ENCODE assay signal across 17 cellular contexts in the genomic region with DNA sequence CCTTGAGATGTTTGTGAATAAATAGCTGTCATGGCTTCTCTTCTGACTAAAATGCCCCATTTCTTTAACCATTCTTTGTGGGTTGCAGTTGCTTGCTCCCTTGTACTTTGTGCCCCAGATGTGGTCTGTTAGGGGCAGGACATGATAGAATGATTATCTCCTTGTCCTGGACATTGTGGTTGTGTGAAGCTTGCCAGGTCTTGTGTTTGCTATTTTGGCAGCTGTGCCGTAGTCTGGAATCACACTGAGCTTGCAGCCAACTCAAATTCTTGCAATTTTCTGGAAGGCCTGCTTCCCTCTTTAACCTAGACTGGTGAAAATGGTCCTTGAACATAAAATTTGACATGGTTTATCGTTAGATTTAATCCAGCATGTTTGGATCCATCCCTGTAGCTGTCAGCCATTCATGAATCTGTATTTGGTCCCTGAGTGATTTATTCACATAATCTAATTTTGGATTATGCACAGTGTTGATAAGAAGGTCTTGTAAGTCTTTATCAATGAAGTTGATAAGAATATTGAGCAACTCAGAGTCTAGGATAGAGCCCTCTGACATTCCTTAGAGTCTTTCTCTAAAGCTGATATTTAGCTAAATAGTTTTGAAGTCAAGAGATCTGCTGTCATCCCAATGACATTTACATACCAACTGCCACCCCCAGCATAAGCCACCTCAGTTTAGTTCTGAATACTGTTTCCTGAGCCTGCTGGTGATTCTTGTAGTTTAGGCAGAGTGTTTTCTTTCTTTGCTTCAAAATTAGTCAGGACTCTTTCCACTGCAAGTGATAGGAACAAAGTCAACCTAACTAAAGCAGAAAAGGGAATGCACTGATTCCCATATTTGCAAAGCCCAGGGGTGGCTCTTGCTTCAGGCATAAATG. TPM values are rescaled to one million over a fixed set of nuclear protein-coding genes. Genes with fewer than 3 reads are reported as not detected.
DNase-seq lines count a peak whose midpoint lies in the region; ATAC-seq and TF ChIP-seq lines count a peak whose summit lies in the region.
"Had no signal": no experiment of that assay in that cellular context is flagged by ENCODE, and none has a peak within 500 bp of the region (broad histone marks: within the 10 kb centered on the region; RNA-seq: fewer than 3 reads in every experiment).

No MANE protein-coding gene starts in this region.

- H3K36me3 Mint-ChIP-seq in activated naive CD4-positive, alpha-beta T cell treated with anti-CD3 and anti-CD28 coated beads, Interleukin-2, amount 50 U/mL, for 72 hours, result no peaks in the 10 kb centered on the region
- H3K36me3 Mint-ChIP-seq: naive thymus-derived CD8-positive, alpha-beta T cell; T-cell had no signal

- H3K4me2 ChIP-seq in hepatocyte, result peak overlapping the region; percentile 8

- H3K27ac ChIP-seq in body of pancreas (no peak overlapping the region), hepatocyte (no peak overlapping the region), suprapubic skin (peak overlapping the region; percentile 54), gastrocnemius medialis (no peak overlapping the region)

- H3K36me3 ChIP-seq in body of pancreas (replicated peaks in 1 of 2; ENCODE audit: insufficient read depth in 1 of 2, low read depth in 2 of 2) (no peaks in the 10 kb centered on the region), hepatocyte (replicated peaks; ENCODE audit: insufficient read depth, low read depth) (no peaks in the 10 kb centered on the region), suprapubic skin (no peaks in the 10 kb centered on the region), gastrocnemius medialis (no peaks in the 10 kb centered on the region)

- H4K20me1 ChIP-seq in hepatocyte (ENCODE audit: insufficient read depth, poor library complexity, severe bottlenecking), result no peaks in the 10 kb centered on the region

- no peak overlapping the region for H2AFZ ChIP-seq in hepatocyte

- TF ChIP-seq POLR2A in body of pancreas (IDR thresholded peaks at IDR 0.05), result no peak
- no peak for TF ChIP-seq POLR2A in suprapubic skin (IDR thresholded peaks at IDR 0.05)
- TF ChIP-seq POLR2A in gastrocnemius medialis (IDR thresholded peaks at IDR 0.05), result no peak

- no peak for TF ChIP-seq EP300 in suprapubic skin (IDR thresholded peaks at IDR 0.05)

- intact Hi-C loops in body of pancreas (cut with DNase I), result no loop called here
- intact Hi-C loops in gastrocnemius medialis (cut with DNase I; ENCODE audit: low total_unique reads), result no loop called here

- no peak overlapping the region for H3K4me3 ChIP-seq in body of pancreas
- H3K4me3 ChIP-seq in hepatocyte, result no peak overlapping the region
- H3K4me3 ChIP-seq in suprapubic skin, result no peak overlapping the region
- H3K4me3 ChIP-seq in gastrocnemius medialis, result no peak overlapping the region

- DNase-seq in activated naive CD4-positive, alpha-beta T cell treated with anti-CD3 and anti-CD28 coated beads, Interleukin-2, amount 50 U/mL, for 72 hours (ENCODE audit: low spot score in 2 of 2), result no peak
- no peak for DNase-seq in activated naive CD4-positive, alpha-beta T cell treated with Interleukin-2 at 50 U/mL for 16 hours
- peak in 1 of 4 donors; percentile 36 for DNase-seq in body of pancreas
- no peak for DNase-seq in hepatocyte (ENCODE audit: low spot score)
- no peak for DNase-seq in suprapubic skin (ENCODE audit: low spot score in 2 of 2)
- DNase-seq in NCI-H1105 (lab: John Stamatoyannopoulos, UW), result no peak
- no peak for DNase-seq in gastrocnemius medialis
- DNase-seq: activated B cell treated with CpG ODN at 0.5 μM for 24 hours; dermis blood vessel endothelial cell; erythroblast; naive thymus-derived CD8-positive, alpha-beta T cell; NCI-H2029; NCI-H524 treated with DMSO at 0.1 percent for 48 hours; stimulated activated CD4-positive, alpha-beta T cell treated with anti-CD3 and anti-CD28 coated beads, Interleukin-1b, Interleukin-23, amount 100 ng/mL, for 48 hours; T-cell had no signal

- H3K4me1 ChIP-seq in body of pancreas (no peaks in the 10 kb centered on the region), hepatocyte (ENCODE audit: insufficient read depth) (peaks cover 12% of the 10 kb centered on the region), suprapubic skin (peaks cover 10% of the 10 kb centered on the region), gastrocnemius medialis (no peaks in the 10 kb centered on the region)

- WGBS in body of pancreas, 2 donors, result 25 to 51% methylated on average over 2 of the region's 2 CpGs
- WGBS in hepatocyte (ENCODE audit: low lambda C conversion rate, missing lambda C conversion rate), result 63% methylated on average over 2 of the region's 2 CpGs
- WGBS in suprapubic skin, result 27% methylated on average over 2 of the region's 2 CpGs

- ATAC-seq in activated naive CD4-positive, alpha-beta T cell treated with anti-CD3 and anti-CD28 coated beads, Interleukin-2, amount 50 U/mL, for 72 hours, result peak; percentile 61 to 81
- ATAC-seq in body of pancreas (peak; percentile 60), HG03095 (IDR thresholded peaks at IDR 0.05; ENCODE audit: unreplicated experiment) (no peak), gastrocnemius medialis (no peak)
- ATAC-seq: naive thymus-derived CD8-positive, alpha-beta T cell; T-cell had no signal

- H3K27ac Mint-ChIP-seq in activated naive CD4-positive, alpha-beta T cell treated with anti-CD3 and anti-CD28 coated beads, Interleukin-2, amount 50 U/mL, for 72 hours, result peak overlapping the region in 1 of 2 donors; percentile 13
- H3K27ac Mint-ChIP-seq: activated B cell treated with CpG ODN at 0.5 μM for 24 hours, T-cell had no signal

- in situ Hi-C loops in gastrocnemius medialis (cut with MboI; ENCODE audit: low sequenced_read_pairs in 4 of 4), result loop anchor here in 1 of 4 donors (25.0 kb wide), 1 partner anchor 265 kb away; no protein-coding TSS in a partner anchor

- no peaks in the 10 kb centered on the region for H3K9me3 Mint-ChIP-seq in activated naive CD4-positive, alpha-beta T cell treated with anti-CD3 and anti-CD28 coated beads, Interleukin-2, amount 50 U/mL, for 72 hours
- H3K9me3 Mint-ChIP-seq: activated B cell treated with CpG ODN at 0.5 μM for 24 hours; naive thymus-derived CD8-positive, alpha-beta T cell; T-cell had no signal

- TF ChIP-seq CTCF in body of pancreas (IDR thresholded peaks at IDR 0.05), result no peak
- TF ChIP-seq CTCF in hepatocyte (IDR thresholded peaks at IDR 0.05; ENCODE audit: poor library complexity), result no peak
- TF ChIP-seq CTCF in suprapubic skin (IDR thresholded peaks at IDR 0.05), result no peak
- TF ChIP-seq CTCF in gastrocnemius medialis (IDR thresholded peaks at IDR 0.05 in 4 of 5, conservative IDR thresholded peaks at IDR 0.05 in 1 of 5), result no peak

- H3K79me2 ChIP-seq in hepatocyte, result peaks cover 30% of the 10 kb centered on the region

- H3K9me2 ChIP-seq in hepatocyte (replicated peaks; ENCODE audit: insufficient read depth), result no peaks in the 10 kb centered on the region

- H3K9me3 ChIP-seq in body of pancreas (no peaks in the 10 kb centered on the region), hepatocyte (ENCODE audit: low read depth) (no peaks in the 10 kb centered on the region), suprapubic skin (no peaks in the 10 kb centered on the region), gastrocnemius medialis (no peaks in the 10 kb centered on the region)

- H3K27me3 ChIP-seq in body of pancreas, result no peaks in the 10 kb centered on the region
- H3K27me3 ChIP-seq in hepatocyte, result no peaks in the 10 kb centered on the region
- peaks cover 4% of the 10 kb centered on the region for H3K27me3 ChIP-seq in suprapubic skin
- H3K27me3 ChIP-seq in gastrocnemius medialis, result peaks cover 0 to 3% (median 2%) of the 10 kb centered on the region in 3 donors

RNA-seq across cellular contexts. Expression of a gene that starts 9.7 kb away (rescaled TPM):
- total RNA-seq in activated naive CD4-positive, alpha-beta T cell treated with anti-CD3 and anti-CD28 coated beads, Interleukin-2, amount 50 U/mL, for 72 hours, result under 1 TPM in 1 of 2 donors, not detected in 1; 0.19 TPM
- 10 to 100 TPM in 1 of 2 donors, 1 to 10 TPM in 1; 9.3 to 26.7 TPM for total RNA-seq in body of pancreas
- total RNA-seq in hepatocyte, result 73.1 and 82.8 TPM in 2 replicates
- 34.5 and 47.8 TPM in 2 replicates for polyA plus RNA-seq in hepatocyte
- total RNA-seq in suprapubic skin, result 10 to 100 TPM in 3 of 4 donors, 1 to 10 TPM in 1; 8.0 to 16.1 (median 11.3) TPM
- 1 to 10 TPM in 1 of 4 donors, under 1 TPM in 3; 0.10 to 1.6 (median 0.36) TPM for total RNA-seq in gastrocnemius medialis
- total RNA-seq: activated B cell treated with CpG ODN at 0.5 μM for 24 hours, pulmonary artery endothelial cell had no signal

Comparison
In these comparisons a context has a peak if more than half of its experiments do, and no peak if none do; other contexts are left out.
1. ATAC-seq: peak in activated naive CD4-positive, alpha-beta T cell treated with anti-CD3 and anti-CD28 coated beads, Interleukin-2, amount 50 U/mL, for 72 hours (2 of 2) and body of pancreas (single experiment); none in HG03095 (single experiment) and gastrocnemius medialis (0 of 2).